ENCODE assay signal across 8 cellular contexts in the genomic region with DNA sequence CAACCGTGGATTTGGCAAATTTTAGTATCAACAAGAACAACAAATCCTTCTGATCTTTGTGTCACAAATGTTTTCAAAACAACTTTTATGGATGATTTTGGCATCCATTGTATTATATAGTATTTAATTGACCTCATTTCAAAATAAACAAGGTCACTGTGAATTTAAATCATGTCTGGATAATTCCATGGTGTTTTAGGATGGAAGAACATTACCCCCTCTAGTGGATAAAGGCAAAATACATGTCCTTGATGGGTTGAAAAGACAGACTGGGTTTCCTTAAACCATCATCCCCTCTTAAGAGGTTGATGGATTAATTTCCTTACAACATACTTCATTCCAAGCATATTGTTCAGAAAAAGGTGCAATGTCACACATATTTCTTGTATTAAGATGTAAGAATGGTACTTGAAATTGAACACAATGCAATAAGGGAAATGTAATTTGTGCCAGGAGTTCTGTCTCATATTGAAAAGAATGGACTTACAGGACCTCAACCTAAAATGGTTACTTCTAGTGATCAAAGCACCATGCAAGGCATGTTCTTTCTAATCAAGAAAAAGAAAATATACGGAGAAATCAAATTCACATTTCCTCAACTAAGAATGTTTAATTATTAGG.
DNase-seq lines count a peak whose midpoint lies in the region; ATAC-seq and TF ChIP-seq lines count a peak whose summit lies in the region.

No MANE protein-coding gene starts in this region.

- no peaks in the 10 kb centered on the region for H3F3A ChIP-seq in SU-DHL-6 (ENCODE audit: insufficient read depth)

- H3K27ac ChIP-seq in SU-DHL-6 (ENCODE audit: low read depth, low read length) (no peak overlapping the region), hepatocyte (no peak overlapping the region), vagina (no peak overlapping the region), substantia nigra (ENCODE audit: low read depth, low read length, poor library complexity, severe bottlenecking) (no peak overlapping the region)

- WGBS in hepatocyte (ENCODE audit: low lambda C conversion rate, missing lambda C conversion rate), result 53% methylated on average over 2 of the region's 2 CpGs

- TF ChIP-seq POLR2A in vagina (IDR thresholded peaks at IDR 0.05), result no peak

- H3K9me3 ChIP-seq in SU-DHL-6 (ENCODE audit: insufficient read depth, low read length), result no peaks in the 10 kb centered on the region
- no peaks in the 10 kb centered on the region for H3K9me3 ChIP-seq in hepatocyte (ENCODE audit: low read depth)
- H3K9me3 ChIP-seq in vagina, result no peaks in the 10 kb centered on the region

- intact Hi-C loops in vagina (cut with DNase I), result no loop called here

- no peaks in the 10 kb centered on the region for H3K4me1 ChIP-seq in hepatocyte (ENCODE audit: insufficient read depth)
- no peaks in the 10 kb centered on the region for H3K4me1 ChIP-seq in vagina

- H3K4me3 ChIP-seq in GM06990 (replicated peaks; ENCODE audit: low read depth, low read length), result no peak overlapping the region
- no peak overlapping the region for H3K4me3 ChIP-seq in SU-DHL-6 (ENCODE audit: insufficient read depth, low read length, poor library complexity, severe bottlenecking)
- H3K4me3 ChIP-seq in hepatocyte, result no peak overlapping the region
- no peak overlapping the region for H3K4me3 ChIP-seq in vagina

- ATAC-seq in GM18498 (IDR thresholded peaks at IDR 0.05; ENCODE audit: unreplicated experiment), result no peak
- ATAC-seq in esophagus mucosa, result no peak

- H3K9me2 ChIP-seq in SU-DHL-6 (replicated peaks; ENCODE audit: insufficient read depth, low read length), result no peaks in the 10 kb centered on the region
- H3K9me2 ChIP-seq in hepatocyte (replicated peaks; ENCODE audit: insufficient read depth), result no peaks in the 10 kb centered on the region

- no peak overlapping the region for H2AFZ ChIP-seq in SU-DHL-6 (ENCODE audit: low read depth, low read length, severe bottlenecking)
- no peak overlapping the region for H2AFZ ChIP-seq in hepatocyte

- H4K20me1 ChIP-seq in SU-DHL-6 (ENCODE audit: low read depth, low read length), result no peaks in the 10 kb centered on the region
- H4K20me1 ChIP-seq in hepatocyte (ENCODE audit: insufficient read depth, poor library complexity, severe bottlenecking), result no peaks in the 10 kb centered on the region

- DNase-seq in GM06990 (ENCODE audit: extremely low read depth, insufficient read length), result no peak
- peak; percentile 2 for DNase-seq in NCI-H1092 (lab: John Stamatoyannopoulos, UW)
- peak; percentile 26 for DNase-seq in hepatocyte (ENCODE audit: low spot score)
- DNase-seq in vagina (ENCODE audit: extremely low spot score in 2 of 2), result no peak
- DNase-seq in substantia nigra (lab: John Stamatoyannopoulos, UW), result no peak

- H3K4me2 ChIP-seq in SU-DHL-6 (ENCODE audit: low read depth, low read length, poor library complexity, severe bottlenecking), result no peak overlapping the region
- no peak overlapping the region for H3K4me2 ChIP-seq in hepatocyte

- H3K79me2 ChIP-seq in SU-DHL-6 (ENCODE audit: insufficient read depth, low read length) (no peaks in the 10 kb centered on the region), hepatocyte (no peaks in the 10 kb centered on the region)

- TF ChIP-seq CTCF in GM06990 (IDR thresholded peaks at IDR 0.05; ENCODE audit: insufficient read depth, low read length, poor library complexity, severe bottlenecking), result peak; percentile 54
- peak; percentile 48 for TF ChIP-seq CTCF in SU-DHL-6 (IDR thresholded peaks at IDR 0.05; ENCODE audit: insufficient read depth, low read length, poor library complexity, severe bottlenecking)
- peak; percentile 77 for TF ChIP-seq CTCF in hepatocyte (IDR thresholded peaks at IDR 0.05; ENCODE audit: poor library complexity)
- peak in 2 of 3 experiments; percentile 52 to 55 for TF ChIP-seq CTCF in vagina (IDR thresholded peaks at IDR 0.05)

- no peak overlapping the region for H3K9ac ChIP-seq in SU-DHL-6 (ENCODE audit: low read length)

- H3K36me3 ChIP-seq in GM06990 (ENCODE audit: control insufficient read depth, insufficient read depth, low read length), result no peaks in the 10 kb centered on the region
- H3K36me3 ChIP-seq in SU-DHL-6 (ENCODE audit: low read length), result no peaks in the 10 kb centered on the region
- no peaks in the 10 kb centered on the region for H3K36me3 ChIP-seq in hepatocyte (replicated peaks; ENCODE audit: insufficient read depth, low read depth)
- no peaks in the 10 kb centered on the region for H3K36me3 ChIP-seq in vagina

- H3K27me3 ChIP-seq in GM06990 (replicated peaks; ENCODE audit: control insufficient read depth, insufficient read depth, low read length) (no peaks in the 10 kb centered on the region), SU-DHL-6 (ENCODE audit: low read length) (no peaks in the 10 kb centered on the region), hepatocyte (no peaks in the 10 kb centered on the region), vagina (no peaks in the 10 kb centered on the region)

Comparison
In these comparisons a context has a peak if more than half of its experiments do, and no peak if none do; other contexts are left out.
1. DNase-seq: peak in NCI-H1092 (single experiment) and hepatocyte (single experiment); none in GM06990 (single experiment), vagina (0 of 2) and substantia nigra (0 of 49).
2. Peak in every context shown above with its lines, with median percentiles within 50 percentile points of each other: CTCF ChIP-seq.